In the genomic region with DNA sequence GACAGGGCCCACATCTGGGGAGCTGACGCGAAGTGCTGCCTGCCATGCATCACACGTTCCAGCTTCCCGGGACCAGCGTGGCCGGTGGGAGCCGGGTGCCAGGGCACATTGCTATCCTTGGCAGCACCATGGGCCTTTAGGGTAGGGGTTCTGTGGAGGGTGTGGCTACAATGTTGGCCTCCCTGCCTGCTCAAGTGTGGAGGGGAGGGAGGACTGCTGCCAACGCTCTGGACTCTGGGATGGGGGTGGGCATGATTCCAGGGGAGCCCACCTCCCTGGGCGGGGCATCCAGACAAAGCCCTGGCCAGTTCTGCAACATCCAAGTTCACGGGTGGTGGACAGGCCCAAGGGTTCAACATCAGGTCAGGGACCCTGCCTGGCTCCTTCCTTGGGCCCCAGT, we compare ENCODE assay signal across 19 cellular contexts. TPM values are rescaled to one million over a fixed set of nuclear protein-coding genes. Genes with fewer than 3 reads are reported as not detected.
DNase-seq lines count a peak whose midpoint lies in the region; ATAC-seq and TF ChIP-seq lines count a peak whose summit lies in the region.
"Had no signal": no experiment of that assay in that cellular context is flagged by ENCODE, and none has a peak within 500 bp of the region (broad histone marks: within the 10 kb centered on the region; RNA-seq: fewer than 3 reads in every experiment).

No MANE protein-coding gene starts in this region.

- H3K9me3 Mint-ChIP-seq in activated CD4-positive, alpha-beta T cell treated with anti-CD3 and anti-CD28 coated beads, Interleukin-2, amount 10 ng/mL, durations not matched to agents 24 days and 14 days = no peaks in the 10 kb centered on the region
- no peaks in the 10 kb centered on the region for H3K9me3 Mint-ChIP-seq in CD4-positive, CD25-positive, alpha-beta regulatory T cell
- no peaks in the 10 kb centered on the region for H3K9me3 Mint-ChIP-seq in nephron
- H3K9me3 Mint-ChIP-seq: HFFc6 had no signal

- no peaks in the 10 kb centered on the region for H3K27me3 Mint-ChIP-seq in activated CD4-positive, alpha-beta T cell treated with anti-CD3 and anti-CD28 coated beads, Interleukin-2, amount 10 ng/mL, durations not matched to agents 24 days and 14 days
- peaks cover 4% of the 10 kb centered on the region for H3K27me3 Mint-ChIP-seq in CD4-positive, CD25-positive, alpha-beta regulatory T cell
- H3K27me3 Mint-ChIP-seq in nephron (ENCODE audit: low read depth) = peaks cover 22% of the 10 kb centered on the region

- no peaks in the 10 kb centered on the region for H3K36me3 Mint-ChIP-seq in activated CD4-positive, alpha-beta T cell treated with anti-CD3 and anti-CD28 coated beads, Interleukin-2, amount 10 ng/mL, durations not matched to agents 24 days and 14 days (ENCODE audit: low read depth)
- H3K36me3 Mint-ChIP-seq in CD4-positive, CD25-positive, alpha-beta regulatory T cell = no peaks in the 10 kb centered on the region
- no peaks in the 10 kb centered on the region for H3K36me3 Mint-ChIP-seq in nephron (ENCODE audit: low read depth)

- TF ChIP-seq CTCF in RWPE2 (IDR thresholded peaks at IDR 0.05; ENCODE audit: poor library complexity, severe bottlenecking) = no peak
- TF ChIP-seq CTCF in nephron (IDR thresholded peaks at IDR 0.05; ENCODE audit: unreplicated experiment in 3 of 3) = no peak

- H3K27me3 ChIP-seq in CD4-positive, CD25-positive, alpha-beta regulatory T cell (ENCODE audit: control insufficient read depth, insufficient read depth, low read length) = no peaks in the 10 kb centered on the region
- no peaks in the 10 kb centered on the region for H3K27me3 ChIP-seq in RWPE2 (ENCODE audit: insufficient read depth, poor library complexity, severe bottlenecking)

- no peak overlapping the region for H3K4me3 ChIP-seq in CD4-positive, CD25-positive, alpha-beta regulatory T cell (ENCODE audit: low read depth, low read length)
- H3K4me3 ChIP-seq in RWPE2 (ENCODE audit: severe bottlenecking) = no peak overlapping the region
- H3K4me3 ChIP-seq: left ventricle myocardium inferior had no signal

- no peaks in the 10 kb centered on the region for H3K36me3 ChIP-seq in CD4-positive, CD25-positive, alpha-beta regulatory T cell (ENCODE audit: control insufficient read depth, insufficient read depth, low read length)
- no peaks in the 10 kb centered on the region for H3K36me3 ChIP-seq in RWPE2 (ENCODE audit: low read depth)
- H3K36me3 ChIP-seq: left ventricle myocardium inferior had no signal

- peaks cover 29% of the 10 kb centered on the region for H3K4me1 ChIP-seq in CD4-positive, CD25-positive, alpha-beta regulatory T cell (ENCODE audit: control insufficient read depth, insufficient read depth, low read length, poor library complexity, severe bottlenecking)
- H3K4me1 ChIP-seq in RWPE2 (ENCODE audit: insufficient read depth, poor library complexity, severe bottlenecking) = peaks cover 19% of the 10 kb centered on the region

- no peak for ATAC-seq in CD4-positive, CD25-positive, alpha-beta regulatory T cell (ENCODE audit: low read depth in 2 of 2)
- no peak for ATAC-seq in RWPE2 (ENCODE audit: low read depth)
- ATAC-seq: Right ventricle myocardium inferior had no signal

- H3K9me3 ChIP-seq in CD4-positive, CD25-positive, alpha-beta regulatory T cell (ENCODE audit: control insufficient read depth in 2 of 2, low read length in 2 of 2) = no peaks in the 10 kb centered on the region
- H3K9me3 ChIP-seq in RWPE2 (ENCODE audit: severe bottlenecking) = no peaks in the 10 kb centered on the region
- H3K9me3 ChIP-seq: left ventricle myocardium inferior had no signal

- intact Hi-C loops in activated CD4-positive, alpha-beta T cell treated with anti-CD3 and anti-CD28 coated beads, Interleukin-2, amount 10 ng/mL, durations not matched to agents 24 days and 14 days (cut with micrococcal nuclease) = loop anchor here (5.0 to 10.0 kb wide), 2 partner anchors 64 to 173 kb away; a partner anchor contains a TSS

- H3K27ac ChIP-seq in CD4-positive, CD25-positive, alpha-beta regulatory T cell (ENCODE audit: insufficient read depth, low read length, poor library complexity, severe bottlenecking) = no peak overlapping the region
- H3K27ac ChIP-seq in RWPE2 (ENCODE audit: poor library complexity, severe bottlenecking) = no peak overlapping the region
- H3K27ac ChIP-seq: C4-2B, left ventricle myocardium inferior, VCaP had no signal

- H3K4me3 Mint-ChIP-seq in activated CD4-positive, alpha-beta T cell treated with anti-CD3 and anti-CD28 coated beads, Interleukin-2, amount 10 ng/mL, durations not matched to agents 24 days and 14 days = peak overlapping the region; percentile 75
- H3K4me3 Mint-ChIP-seq in CD4-positive, CD25-positive, alpha-beta regulatory T cell = peak overlapping the region; percentile 13 to 80 (median 54)
- peak overlapping the region; percentile 78 to 87 (median 83) for H3K4me3 Mint-ChIP-seq in nephron
- H3K4me3 Mint-ChIP-seq: HFFc6 had no signal

- DNase-seq in activated CD4-positive, alpha-beta T cell treated with anti-CD3 and anti-CD28 coated beads, Interleukin-2, amount 10 ng/mL, durations not matched to agents 24 days and 14 days = no peak
- no peak for DNase-seq in activated CD4-positive, alpha-beta T cell treated with anti-CD3 and anti-CD28 coated beads, Interleukin-2, amount 50 U/mL, for 4 hours
- DNase-seq in CD4-positive, CD25-positive, alpha-beta regulatory T cell = no peak
- DNase-seq in RWPE2 (ENCODE audit: low spot score) (peak; percentile 52), SIG-M5 (lab: John Stamatoyannopoulos, UW) (no peak), SK-N-DZ (ENCODE audit: low spot score) (no peak), NCI-H69 (lab: John Stamatoyannopoulos, UW) (no peak)
- DNase-seq: amniotic stem cell, HFFc6, KBM-7, left ventricle myocardium inferior, NCI-H1436 treated with DMSO at 0.1 percent for 48 hours, NCI-H2171 treated with DMSO at 0.1 percent for 48 hours, NCI-H526 treated with DMSO at 0.1 percent for 48 hours, nucleus accumbens had no signal

- peaks cover 29% of the 10 kb centered on the region for H3K4me1 Mint-ChIP-seq in activated CD4-positive, alpha-beta T cell treated with anti-CD3 and anti-CD28 coated beads, Interleukin-2, amount 10 ng/mL, durations not matched to agents 24 days and 14 days
- peaks cover 0 to 30% (median 21%) of the 10 kb centered on the region in 4 donors for H3K4me1 Mint-ChIP-seq in CD4-positive, CD25-positive, alpha-beta regulatory T cell
- peaks cover 26% of the 10 kb centered on the region for H3K4me1 Mint-ChIP-seq in nephron

- H3K27ac Mint-ChIP-seq in activated CD4-positive, alpha-beta T cell treated with anti-CD3 and anti-CD28 coated beads, Interleukin-2, amount 10 ng/mL, durations not matched to agents 24 days and 14 days = no peak overlapping the region
- no peak overlapping the region for H3K27ac Mint-ChIP-seq in CD4-positive, CD25-positive, alpha-beta regulatory T cell
- peak overlapping the region; percentile 67 to 93 (median 88) for H3K27ac Mint-ChIP-seq in nephron
- H3K27ac Mint-ChIP-seq: HFFc6 had no signal

RNA-seq across cellular contexts. Expression of a gene that starts 13.9 kb away (rescaled TPM):
- 0.30 TPM in 1 of 2 replicates, not detected in the other for total RNA-seq in activated CD4-positive, alpha-beta T cell treated with anti-CD3 and anti-CD28 coated beads, Interleukin-2, amount 10 ng/mL, durations not matched to agents 24 days and 14 days
- total RNA-seq in CD4-positive, CD25-positive, alpha-beta regulatory T cell = not detected
- polyA plus RNA-seq in CD4-positive, CD25-positive, alpha-beta regulatory T cell = not detected
- polyA plus RNA-seq in SK-N-DZ (2014; cell fraction: cytosol; rRNA removed) = not detected in 2 replicates
- polyA plus RNA-seq in SK-N-DZ (2014; cell fraction: nucleus; rRNA removed) = not detected in 2 replicates
- total RNA-seq: HFFc6 had no signal

RNA-seq across cellular contexts. Expression of a gene that starts 21.3 kb away (rescaled TPM):
- 29.8 and 33.4 TPM in 2 replicates for total RNA-seq in activated CD4-positive, alpha-beta T cell treated with anti-CD3 and anti-CD28 coated beads, Interleukin-2, amount 10 ng/mL, durations not matched to agents 24 days and 14 days
- total RNA-seq in CD4-positive, CD25-positive, alpha-beta regulatory T cell = 44.1 TPM
- polyA plus RNA-seq in CD4-positive, CD25-positive, alpha-beta regulatory T cell = 100 to 1,000 TPM in 3 of 4 donors, 10 to 100 TPM in 1; 93.5 to 158 (median 127) TPM
- polyA plus RNA-seq in SK-N-DZ (2014; cell fraction: cytosol; rRNA removed) = 45.6 and 85.6 TPM in 2 replicates
- polyA plus RNA-seq in SK-N-DZ (2014; cell fraction: nucleus; rRNA removed) = 34.8 and 42.7 TPM in 2 replicates

RNA-seq across cellular contexts. Expression of a gene that starts 51.8 kb away (rescaled TPM):
- total RNA-seq in activated CD4-positive, alpha-beta T cell treated with anti-CD3 and anti-CD28 coated beads, Interleukin-2, amount 10 ng/mL, durations not matched to agents 24 days and 14 days = 3.1 and 4.3 TPM in 2 replicates
- 5.5 TPM for total RNA-seq in CD4-positive, CD25-positive, alpha-beta regulatory T cell
- polyA plus RNA-seq in CD4-positive, CD25-positive, alpha-beta regulatory T cell = under 1 TPM; 0.36 to 0.80 (median 0.57) TPM
- polyA plus RNA-seq in SK-N-DZ (2014; cell fraction: cytosol; rRNA removed) = 5.2 and 7.0 TPM in 2 replicates
- 27.2 and 37.7 TPM in 2 replicates for polyA plus RNA-seq in SK-N-DZ (2014; cell fraction: nucleus; rRNA removed)

Comparison
In these comparisons a context has a peak if more than half of its experiments do, and no peak if none do; other contexts are left out.
1. H3K27ac Mint-ChIP-seq: peak in nephron (3 of 3); none in activated CD4-positive, alpha-beta T cell treated with anti-CD3 and anti-CD28 coated beads, Interleukin-2, amount 10 ng/mL, durations not matched to agents 24 days and 14 days (single experiment) and CD4-positive, CD25-positive, alpha-beta regulatory T cell (0 of 3).
2. Peak in every context shown above with its lines, with median percentiles within 50 percentile points of each other: H3K4me3 Mint-ChIP-seq.